In genomic region chr4:8155660-8156421, GRCh38 we compare ENCODE assay signal across 34 cellular contexts. TPM values are rescaled to one million over a fixed set of nuclear protein-coding genes. Genes with fewer than 3 reads are reported as not detected.
DNase-seq lines count a peak whose midpoint lies in the region; ATAC-seq, FAIRE-seq and TF ChIP-seq lines count a peak whose summit lies in the region.
"Had no signal": no experiment of that assay in that cellular context is flagged by ENCODE, and none has a peak within 500 bp of the region (broad histone marks: within the 10 kb centered on the region; RNA-seq: fewer than 3 reads in every experiment).

No MANE protein-coding gene starts in this region.

- no peak overlapping the region for H4K8ac ChIP-seq in H1 (ENCODE audit: extremely low read depth, insufficient read depth, low read length)

- H3K36me3 Mint-ChIP-seq in GM23338 (ENCODE audit: low read depth), result no peaks in the 10 kb centered on the region
- peaks cover 6% of the 10 kb centered on the region for H3K36me3 Mint-ChIP-seq in Calu3 (ENCODE audit: insufficient read depth, unreplicated experiment)
- H3K36me3 Mint-ChIP-seq: activated CD4-positive, alpha-beta memory T cell treated with anti-CD3 and anti-CD28 coated beads for 36 hours had no signal

- no peak overlapping the region for H3K56ac ChIP-seq in H1 (replicated peaks; ENCODE audit: insufficient read length, low read depth, low read length)

- H3K4me1 ChIP-seq in DOHH2 (ENCODE audit: control insufficient read depth, low read length) (peaks cover 29% of the 10 kb centered on the region), GM23338 (ENCODE audit: insufficient read depth) (no peaks in the 10 kb centered on the region), H1 (replicated peaks in 1 of 4; ENCODE audit: control insufficient read depth in 3 of 4, insufficient read depth in 4 of 4, low read length in 3 of 4) (peaks cover 0 to 5% (median 2%) of the 10 kb centered on the region in 4 experiments; a peak in 4 of 7 replicates), psoas muscle (peaks cover 35% of the 10 kb centered on the region)
- H3K4me1 ChIP-seq: foreskin keratinocyte had no signal

- intact Hi-C loops in psoas muscle (cut with DNase I) (loop anchor here (5.0 kb wide), 2 partner anchors 34 to 39 kb away; no protein-coding TSS in a partner anchor), Calu3 (cut with micrococcal nuclease; ENCODE audit: unreplicated experiment) (no loop called here)

- no peaks in the 10 kb centered on the region for H3K79me1 ChIP-seq in H1 (ENCODE audit: low read depth, low read length)

- H4K20me1 ChIP-seq in DOHH2 (ENCODE audit: control insufficient read depth, insufficient read depth, low read depth, low read length) (no peaks in the 10 kb centered on the region), GM23338 (replicated peaks; ENCODE audit: insufficient read depth) (no peaks in the 10 kb centered on the region), H1 (replicated peaks in 1 of 2; ENCODE audit: control insufficient read depth in 1 of 2, insufficient read depth in 2 of 2, low read length in 2 of 2) (peaks cover 3 to 7% of the 10 kb centered on the region in 2 experiments)

- POLR2A ChIA-PET in H1 (lab: Charles Lee; ENCODE audit: partially characterized antibody), result interaction anchor here (0.6 kb wide), 1 partner anchor 1455 kb away, joined by 3 read pairs; no protein-coding TSS in a partner anchor

- TF ChIP-seq EP300 in H1 (IDR thresholded peaks at IDR 0.05; ENCODE audit: borderline replicate concordance in 1 of 2, low read depth in 2 of 2, low read length in 2 of 2), result no peak

- H3K4ac ChIP-seq in H1 (replicated peaks; ENCODE audit: insufficient read length, low read depth, low read length), result no peak overlapping the region

- no peak overlapping the region for H4K5ac ChIP-seq in H1 (ENCODE audit: insufficient read length, low read depth, low read length)

- peak; percentile 33 for DNase-seq in GM23338 (ENCODE audit: low spot score)
- no peak for DNase-seq in H1 (ENCODE audit: low read depth in 1 of 2, low spot score in 2 of 2)
- no peak for DNase-seq in psoas muscle
- DNase-seq in putamen (ENCODE audit: low spot score), result no peak
- DNase-seq in Calu3, result no peak
- DNase-seq: activated CD4-positive, alpha-beta T cell treated with anti-CD3 and anti-CD28 coated beads for 1 hour; activated naive CD4-positive, alpha-beta T cell treated with anti-CD3 and anti-CD28 coated beads for 36 hours; activated T-cell treated with anti-CD3 and anti-CD28 coated beads, Interleukin-2, amount 50 U/mL, for 72 hours; Caco-2; foreskin keratinocyte; GDM1; NCI-H1092; NCI-H1930; NCI-H510A treated with DMSO at 0.1 percent for 48 hours; nephron progenitor cell; SHP77 treated with DMSO at 0.1 percent for 48 hours; stimulated activated CD4-positive, alpha-beta T cell treated with anti-CD3 and anti-CD28 coated beads, Interleukin-2, amount 100 ng/mL, for 24 hours; stimulated activated naive CD8-positive, alpha-beta T cell treated with anti-CD3 and anti-CD28 coated beads, Interleukin-15, amount 100 ng/mL, for 72 hours had no signal

- H3K23me2 ChIP-seq in H1 (ENCODE audit: low read depth, low read length), result peaks cover 14% of the 10 kb centered on the region; the same call in 1 of the 2 replicates

- no peak overlapping the region for H3K18ac ChIP-seq in H1 (ENCODE audit: extremely low read depth, low read length)

- no TSS peak for BruUV-seq in Calu3 (replicated peaks; lab: Mats Ljungman, UMichigan)

- H3K79me2 ChIP-seq in DOHH2 (ENCODE audit: control insufficient read depth, low read length), result peaks cover 15% of the 10 kb centered on the region
- no peaks in the 10 kb centered on the region for H3K79me2 ChIP-seq in GM23338 (replicated peaks; ENCODE audit: insufficient read depth)
- no peaks in the 10 kb centered on the region for H3K79me2 ChIP-seq in H1 (ENCODE audit: control insufficient read depth in 1 of 2, insufficient read depth in 2 of 2, low read length in 2 of 2)

- H3K23ac ChIP-seq in H1 (ENCODE audit: insufficient read length), result no peak overlapping the region

- WGBS in H1 (ENCODE audit: extremely low coverage in 1 of 2, insufficient coverage in 1 of 2, insufficient read length in 1 of 2, insufficient replicate concordance in 2 of 2, low coverage in 1 of 2, low lambda C conversion rate in 2 of 2, missing lambda C conversion rate in 1 of 2), 2 experiments, result 88% methylated on average over 14 of the region's 14 CpGs; no CpG with 5 or more reads in 1 of the 2 experiments
- WGBS in psoas muscle, 3 donors, result 90 to 95% (median 91%) methylated on average over 14 of the region's 14 CpGs

- ATAC-seq in GM23338, result no peak
- no peak for ATAC-seq in psoas muscle
- ATAC-seq in GM18502 (IDR thresholded peaks at IDR 0.05; ENCODE audit: poor library complexity, unreplicated experiment), result no peak
- ATAC-seq: activated T-cell treated with anti-CD3 and anti-CD28 coated beads, Interleukin-2, amount 50 U/mL, for 72 hours; foreskin keratinocyte; heart left ventricle; mucosa of descending colon; Panc1; pancreas; stimulated activated naive CD8-positive, alpha-beta T cell treated with anti-CD3 and anti-CD28 coated beads, Interleukin-15, amount 100 ng/mL, for 72 hours had no signal

- no peak overlapping the region for H3K27ac ChIP-seq in DOHH2 (ENCODE audit: low read depth, low read length)
- no peak overlapping the region for H3K27ac ChIP-seq in GM23338 (ENCODE audit: low read depth)
- no peak overlapping the region for H3K27ac ChIP-seq in H1 (ENCODE audit: low read depth, low read length)
- H3K27ac ChIP-seq in psoas muscle, result peak overlapping the region; percentile 85
- H3K27ac ChIP-seq: BLaER1 treated with 17β-estradiol and CSF1 and Interleukin-3, amounts not matched to agents 10 nM and 100 nM; esophagus muscularis mucosa; foreskin keratinocyte; GM23248; pancreas had no signal

- H3K4me1 Mint-ChIP-seq in GM23338 (peaks cover 16% of the 10 kb centered on the region), Calu3 (ENCODE audit: low read depth, unreplicated experiment) (no peaks in the 10 kb centered on the region)

- TF ChIP-seq CTCF in DOHH2 (IDR thresholded peaks at IDR 0.05; ENCODE audit: low read depth, low read length, poor library complexity, severe bottlenecking) (peak; percentile 14), GM23338 (conservative IDR thresholded peaks at IDR 0.05; ENCODE audit: low read depth in 2 of 2) (peak; percentile 8 to 34; a peak in 2 of 4 replicates), H1 (IDR thresholded peaks at IDR 0.05; ENCODE audit: control extremely low read depth in 1 of 3, insufficient read depth in 1 of 3, low read depth in 1 of 3, low read length in 3 of 3) (peak in 1 of 3 experiments; percentile 39; a peak in 2 of 4 replicates), psoas muscle (IDR thresholded peaks at IDR 0.05) (no peak), Calu3 (IDR thresholded peaks at IDR 0.05; ENCODE audit: unreplicated experiment) (no peak)

- no peaks in the 10 kb centered on the region for H3K36me3 ChIP-seq in DOHH2 (ENCODE audit: control insufficient read depth, low read length)
- H3K36me3 ChIP-seq in GM23338 (ENCODE audit: insufficient read depth), result no peaks in the 10 kb centered on the region
- no peaks in the 10 kb centered on the region for H3K36me3 ChIP-seq in H1 (ENCODE audit: control insufficient read depth in 2 of 4, insufficient read depth in 4 of 4, low read length in 3 of 4)
- H3K36me3 ChIP-seq in psoas muscle (ENCODE audit: insufficient read depth in 1 of 2, low read depth in 1 of 2), result no peaks in the 10 kb centered on the region
- H3K36me3 ChIP-seq: BLaER1 treated with 17β-estradiol and CSF1 and Interleukin-3, amounts not matched to agents 10 nM and 100 nM; esophagus muscularis mucosa; heart left ventricle; pancreas had no signal

- no peak overlapping the region for H2BK15ac ChIP-seq in H1 (ENCODE audit: low read length)

- H2AFZ ChIP-seq in GM23338 (no peak overlapping the region), H1 (ENCODE audit: low read length) (no peak overlapping the region)
- H2AFZ ChIP-seq: GM23248 had no signal

- H2BK12ac ChIP-seq in H1 (ENCODE audit: low read depth, low read length), result no peak overlapping the region

- TF ChIP-seq RAD21 in H1 (IDR thresholded peaks at IDR 0.05 in 1 of 2, conservative IDR thresholded peaks at IDR 0.05 in 1 of 2; ENCODE audit: low read depth in 2 of 2, low read length in 2 of 2), result peak; percentile 36 to 47

- H3K27me3 Mint-ChIP-seq in GM23338 (ENCODE audit: insufficient read depth, low read depth, poor library complexity) (peaks cover 28% of the 10 kb centered on the region), Calu3 (ENCODE audit: unreplicated experiment) (peaks cover 49% of the 10 kb centered on the region)
- H3K27me3 Mint-ChIP-seq: central memory CD8-positive, alpha-beta T cell had no signal

- no peak overlapping the region for H3K14ac ChIP-seq in H1 (ENCODE audit: insufficient read length)

- H3F3A ChIP-seq in DOHH2 (ENCODE audit: control insufficient read depth, insufficient read depth) (no peaks in the 10 kb centered on the region), GM23338 (replicated peaks; ENCODE audit: low read depth) (no peaks in the 10 kb centered on the region)

- no peak overlapping the region for H2BK5ac ChIP-seq in H1 (ENCODE audit: low read depth, low read length)

- no peak for TF ChIP-seq POLR2A in H1 (IDR thresholded peaks at IDR 0.05; ENCODE audit: control extremely low read depth in 1 of 2, low read depth in 2 of 2, low read length in 2 of 2)

- H2AK5ac ChIP-seq in H1 (ENCODE audit: low read depth, low read length), result no peak overlapping the region

- no peak overlapping the region for H2BK20ac ChIP-seq in H1 (ENCODE audit: low read length)

- no peak overlapping the region for H3K9ac ChIP-seq in H1 (replicated peaks in 1 of 4; ENCODE audit: extremely low read depth in 1 of 4, low read depth in 3 of 4, low read length in 3 of 4)
- H3K9ac ChIP-seq: BLaER1 treated with 17β-estradiol and CSF1 and Interleukin-3, amounts not matched to agents 10 nM and 100 nM; GM23248 had no signal

- no peak overlapping the region for H3K27ac Mint-ChIP-seq in GM23338
- H3K27ac Mint-ChIP-seq in Calu3 (ENCODE audit: unreplicated experiment), result no peak overlapping the region
- H3K27ac Mint-ChIP-seq: activated CD4-positive, alpha-beta memory T cell treated with anti-CD3 and anti-CD28 coated beads for 36 hours; activated naive CD4-positive, alpha-beta T cell treated with anti-CD3 and anti-CD28 coated beads for 36 hours; activated T-cell treated with anti-CD3 and anti-CD28 coated beads, Interleukin-2, amount 50 U/mL, for 72 hours; dendritic cell treated with granulocyte-macrophage colony-stimulating factor and Interleukin-4, amounts not matched to agents 40 ng/mL and 50 ng/mL, for 4 days; nephron progenitor cell; stimulated activated naive CD8-positive, alpha-beta T cell treated with anti-CD3 and anti-CD28 coated beads, Interleukin-15, amount 100 ng/mL, for 72 hours; T-helper 2 cell treated with Interferon-gamma antibody and Interleukin-4, amounts not matched to agents 5 μg/mL and 100 μg/mL, for 36 hours had no signal

- H2BK120ac ChIP-seq in H1 (replicated peaks; ENCODE audit: low read depth, low read length), result no peak overlapping the region

- H3K9me3 Mint-ChIP-seq in GM23338, result no peaks in the 10 kb centered on the region
- H3K9me3 Mint-ChIP-seq in Calu3 (ENCODE audit: low read depth, unreplicated experiment), result no peaks in the 10 kb centered on the region
- H3K9me3 Mint-ChIP-seq: activated CD4-positive, alpha-beta memory T cell treated with anti-CD3 and anti-CD28 coated beads for 36 hours; activated naive CD4-positive, alpha-beta T cell treated with anti-CD3 and anti-CD28 coated beads for 36 hours; activated T-cell treated with anti-CD3 and anti-CD28 coated beads, Interleukin-2, amount 50 U/mL, for 72 hours; central memory CD8-positive, alpha-beta T cell; dendritic cell treated with granulocyte-macrophage colony-stimulating factor and Interleukin-4, amounts not matched to agents 40 ng/mL and 50 ng/mL, for 4 days; nephron progenitor cell; stimulated activated naive CD8-positive, alpha-beta T cell treated with anti-CD3 and anti-CD28 coated beads, Interleukin-15, amount 100 ng/mL, for 72 hours; T-helper 2 cell treated with Interferon-gamma antibody and Interleukin-4, amounts not matched to agents 5 μg/mL and 100 μg/mL, for 36 hours had no signal

- H3K4me3 Mint-ChIP-seq in GM23338 (no peak overlapping the region), Calu3 (ENCODE audit: low read depth, unreplicated experiment) (no peak overlapping the region)
- H3K4me3 Mint-ChIP-seq: activated CD4-positive, alpha-beta memory T cell treated with anti-CD3 and anti-CD28 coated beads for 36 hours; activated naive CD4-positive, alpha-beta T cell treated with anti-CD3 and anti-CD28 coated beads for 36 hours; activated T-cell treated with anti-CD3 and anti-CD28 coated beads, Interleukin-2, amount 50 U/mL, for 72 hours; central memory CD8-positive, alpha-beta T cell; dendritic cell treated with granulocyte-macrophage colony-stimulating factor and Interleukin-4, amounts not matched to agents 40 ng/mL and 50 ng/mL, for 4 days; nephron progenitor cell; stimulated activated naive CD8-positive, alpha-beta T cell treated with anti-CD3 and anti-CD28 coated beads, Interleukin-15, amount 100 ng/mL, for 72 hours; T-helper 2 cell treated with Interferon-gamma antibody and Interleukin-4, amounts not matched to agents 5 μg/mL and 100 μg/mL, for 36 hours had no signal

- H3K4me2 ChIP-seq in DOHH2 (ENCODE audit: low read length) (no peak overlapping the region), GM23338 (no peak overlapping the region), H1 (ENCODE audit: insufficient read depth in 1 of 2, low read depth in 2 of 2, low read length in 2 of 2) (no peak overlapping the region)

- H4K91ac ChIP-seq in H1 (replicated peaks; ENCODE audit: insufficient read length, low read length), result no peak overlapping the region

- no peaks in the 10 kb centered on the region for H3K27me3 ChIP-seq in DOHH2 (ENCODE audit: control insufficient read depth, low read length)
- H3K27me3 ChIP-seq in GM23338 (ENCODE audit: insufficient read depth), result peaks cover 29% of the 10 kb centered on the region
- peaks cover 6 to 42% (median 30%) of the 10 kb centered on the region in 4 experiments for H3K27me3 ChIP-seq in H1 (replicated peaks in 1 of 4; ENCODE audit: control insufficient read depth in 3 of 4, extremely low read depth in 1 of 4, insufficient read depth in 3 of 4, low read length in 3 of 4)
- no peaks in the 10 kb centered on the region for H3K27me3 ChIP-seq in psoas muscle (ENCODE audit: insufficient read depth in 3 of 3, low read length in 2 of 3)
- H3K27me3 ChIP-seq: pancreas had no signal

- H3K9me2 ChIP-seq in DOHH2 (replicated peaks; ENCODE audit: control insufficient read depth, low read length) (no peaks in the 10 kb centered on the region), GM23338 (ENCODE audit: insufficient read depth) (no peaks in the 10 kb centered on the region)

- no peaks in the 10 kb centered on the region for H3K9me3 ChIP-seq in DOHH2 (ENCODE audit: control insufficient read depth, insufficient read depth, low read length)
- no peaks in the 10 kb centered on the region for H3K9me3 ChIP-seq in H1 (ENCODE audit: insufficient read depth in 2 of 2, low read depth in 1 of 2, low read length in 1 of 2)
- H3K9me3 ChIP-seq in psoas muscle, result no peaks in the 10 kb centered on the region
- H3K9me3 ChIP-seq: BLaER1 treated with 17β-estradiol and CSF1 and Interleukin-3, amounts not matched to agents 10 nM and 100 nM; Caco-2; esophagus muscularis mucosa; heart left ventricle; mucosa of descending colon; pancreas had no signal

- FAIRE-seq in H1 (lab: Jason Lieb, UNC), result no peak
- FAIRE-seq: keratinocyte, pancreas had no signal

- no peak overlapping the region for H3K4me3 ChIP-seq in DOHH2 (ENCODE audit: low read length)
- H3K4me3 ChIP-seq in GM23338, result no peak overlapping the region
- H3K4me3 ChIP-seq in H1 (ENCODE audit: extremely low read depth in 1 of 4, insufficient read depth in 2 of 4, low read depth in 3 of 4, low read length in 4 of 4), result no peak overlapping the region
- no peak overlapping the region for H3K4me3 ChIP-seq in psoas muscle
- H3K4me3 ChIP-seq: BLaER1 treated with 17β-estradiol and CSF1 and Interleukin-3, amounts not matched to agents 10 nM and 100 nM; GM23248; heart left ventricle; lung; mucosa of descending colon; pancreas had no signal

- CTCF ChIA-PET in H1 (lab: Charles Lee; ENCODE audit: partially characterized antibody), result interaction anchor here (0.6 to 2.2 kb wide), 8 partner anchors 21 to 354 kb away, joined by 3 to 6 read pairs (median 4); no protein-coding TSS in a partner anchor
- CTCF ChIA-PET in Calu3 (lab: Charles Lee), result no interaction called here

RNA-seq across cellular contexts. Expression of gene ABLIM2, which starts 2.8 kb away (rescaled TPM):
- 1.0 and 4.3 TPM in 2 replicates for total RNA-seq in GM23338 (2014; rRNA removed; shearing (Covaris generic))
- polyA plus RNA-seq in GM23338 (2016; fragmentation: Nextera tagmentation; extraction: Ambion mirVana) (0.78 and 1.5 TPM in 2 replicates), H1 (2011; rRNA removed) (3.0 TPM in 2 replicates), psoas muscle (100 to 1,000 TPM in 2 of 3 donors, 10 to 100 TPM in 1; 82.2 to 295 (median 123) TPM)
- 2.8 and 3.0 TPM in 2 replicates for total RNA-seq in H1 (2021; fragmentation: NEBNext Ultra II Directional; extraction: Animal tissue kit (Norgen Biotek cat#: 25700))
- polyA plus RNA-seq in H1 (2011; cell fraction: cytosol; rRNA removed), result 3.6 TPM
- 5.9 TPM for polyA plus RNA-seq in H1 (2011; cell fraction: nucleus; rRNA removed)
- polyA plus RNA-seq in H1 (2012, experiment 1 of 2), result 2.9 to 4.0 TPM (median 3.3 TPM) in 4 replicates
- 2.2 TPM for polyA plus RNA-seq in H1 (2012, experiment 2 of 2)
- polyA plus RNA-seq in H1 (2013, experiment 1 of 2), result 0.95 TPM
- polyA plus RNA-seq in H1 (2013, experiment 2 of 2), result 1.2 TPM
- 2.7 and 4.9 TPM in 2 replicates for polyA minus RNA-seq in H1 (2011; rRNA and poly(A)+ RNA removed)
- polyA minus RNA-seq in H1 (2011; cell fraction: cytosol; rRNA and poly(A)+ RNA removed), result 1.2 TPM
- 9.1 TPM for polyA minus RNA-seq in H1 (2011; cell fraction: nucleus; rRNA and poly(A)+ RNA removed)
- total RNA-seq in psoas muscle (100 to 1,000 TPM; 127 to 956 (median 461) TPM), Calu3 (2022) (1.0 and 1.2 TPM in 2 replicates)
- total RNA-seq: GM23248, M059J had no signal
- polyA plus RNA-seq: GM23248 had no signal

RNA-seq across cellular contexts. Expression of gene SH3TC1, which starts 43.2 kb away (rescaled TPM):
- total RNA-seq in GM23338 (2014; rRNA removed; shearing (Covaris generic)), result 0.07 TPM in 1 of 2 replicates, not detected in the other
- polyA plus RNA-seq in GM23338 (2016; fragmentation: Nextera tagmentation; extraction: Ambion mirVana) (not detected in 2 replicates), H1 (2011; rRNA removed) (0.13 and 0.15 TPM in 2 replicates), psoas muscle (1 to 10 TPM; 1.9 to 5.0 (median 4.0) TPM)
- total RNA-seq in H1 (2021; fragmentation: NEBNext Ultra II Directional; extraction: Animal tissue kit (Norgen Biotek cat#: 25700)), result 0.29 TPM in 1 of 2 replicates, not detected in the other
- polyA plus RNA-seq in H1 (2011; cell fraction: cytosol; rRNA removed), result 0.14 TPM
- 0.29 TPM for polyA plus RNA-seq in H1 (2011; cell fraction: nucleus; rRNA removed)
- 0.08 to 0.36 TPM (median 0.14 TPM) in 4 replicates for polyA plus RNA-seq in H1 (2012, experiment 1 of 2)
- 0.22 TPM for polyA plus RNA-seq in H1 (2012, experiment 2 of 2)
- 0.16 TPM for polyA plus RNA-seq in H1 (2013, experiment 1 of 2)
- polyA plus RNA-seq in H1 (2013, experiment 2 of 2), result 0.07 TPM
- 0.13 and 0.71 TPM in 2 replicates for polyA minus RNA-seq in H1 (2011; rRNA and poly(A)+ RNA removed)
- not detected for polyA minus RNA-seq in H1 (2011; cell fraction: cytosol; rRNA and poly(A)+ RNA removed)
- polyA minus RNA-seq in H1 (2011; cell fraction: nucleus; rRNA and poly(A)+ RNA removed), result 0.30 TPM
- total RNA-seq in psoas muscle (1 to 10 TPM; 4.6 to 7.9 (median 4.9) TPM), Calu3 (2022) (7.8 and 10.8 TPM in 2 replicates)

Comparison
In these comparisons a context has a peak if more than half of its experiments do, and no peak if none do; other contexts are left out.
1. CTCF ChIP-seq: peak in DOHH2 (single experiment) and GM23338 (2 of 2); none in psoas muscle (single experiment) and Calu3 (single experiment).
2. RNA of gene ABLIM2, which starts 2.8 kb away (total RNA-seq): 127 to 956 TPM in psoas muscle; 1.0 to 4.3 TPM in GM23338, 2.8 to 3.0 TPM in H1 and 1.0 to 1.2 TPM in Calu3; every median in the first group is over 10 times any median in the second.